18 cellular contexts compared by ENCODE assay signal in the genomic region with DNA sequence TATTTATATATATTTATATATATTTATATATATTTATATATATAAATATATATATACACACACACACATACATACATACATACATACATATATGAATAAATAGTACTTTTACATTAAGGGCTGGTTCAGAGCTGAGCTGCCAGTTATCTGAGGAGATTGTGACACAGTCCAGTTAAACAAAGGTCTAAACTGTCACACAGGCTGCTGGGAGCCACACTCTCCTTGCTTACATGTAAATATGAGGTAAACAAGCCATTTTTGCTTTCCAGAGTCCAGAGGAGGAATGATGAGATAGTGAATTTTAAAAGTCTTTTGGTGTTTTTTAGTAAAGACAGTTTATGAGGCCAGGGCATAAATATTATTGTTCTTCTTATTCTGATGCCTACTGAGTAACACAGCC.
"Had no signal": no experiment of that assay in that cellular context is flagged by ENCODE, and none has a peak within 500 bp of the region (broad histone marks: within the 10 kb centered on the region; RNA-seq: fewer than 3 reads in every experiment).

No MANE protein-coding gene starts in this region.

- H3K36me3 Mint-ChIP-seq: T-cell had no signal

- H3K4me1 Mint-ChIP-seq: T-cell had no signal

- H3K9me3 ChIP-seq: SK-N-SH had no signal

- H3K27ac ChIP-seq: HL-60 had no signal

- H3K4me3 Mint-ChIP-seq: T-cell had no signal

- DNase-seq: KBM-7, NCI-H1092 treated with DMSO at 0.1 percent for 48 hours, NCI-H1436 treated with DMSO at 0.1 percent for 48 hours, NCI-H1694, NCI-H187 treated with DMSO at 0.1 percent for 48 hours, NCI-H2029 treated with DMSO at 0.1 percent for 48 hours, NCI-H2171, NCI-H226, NCI-H446 treated with DMSO at 0.1 percent for 48 hours, NCI-H510A treated with DMSO at 0.1 percent for 48 hours, NCI-H526, NCI-H82, RPMI8226, SHP77, SK-N-SH, SW 1271, T-cell had no signal

- ATAC-seq: T-cell had no signal

- H3K27me3 Mint-ChIP-seq: T-cell had no signal

- H3K27ac Mint-ChIP-seq: T-cell had no signal
